In the genomic region with DNA sequence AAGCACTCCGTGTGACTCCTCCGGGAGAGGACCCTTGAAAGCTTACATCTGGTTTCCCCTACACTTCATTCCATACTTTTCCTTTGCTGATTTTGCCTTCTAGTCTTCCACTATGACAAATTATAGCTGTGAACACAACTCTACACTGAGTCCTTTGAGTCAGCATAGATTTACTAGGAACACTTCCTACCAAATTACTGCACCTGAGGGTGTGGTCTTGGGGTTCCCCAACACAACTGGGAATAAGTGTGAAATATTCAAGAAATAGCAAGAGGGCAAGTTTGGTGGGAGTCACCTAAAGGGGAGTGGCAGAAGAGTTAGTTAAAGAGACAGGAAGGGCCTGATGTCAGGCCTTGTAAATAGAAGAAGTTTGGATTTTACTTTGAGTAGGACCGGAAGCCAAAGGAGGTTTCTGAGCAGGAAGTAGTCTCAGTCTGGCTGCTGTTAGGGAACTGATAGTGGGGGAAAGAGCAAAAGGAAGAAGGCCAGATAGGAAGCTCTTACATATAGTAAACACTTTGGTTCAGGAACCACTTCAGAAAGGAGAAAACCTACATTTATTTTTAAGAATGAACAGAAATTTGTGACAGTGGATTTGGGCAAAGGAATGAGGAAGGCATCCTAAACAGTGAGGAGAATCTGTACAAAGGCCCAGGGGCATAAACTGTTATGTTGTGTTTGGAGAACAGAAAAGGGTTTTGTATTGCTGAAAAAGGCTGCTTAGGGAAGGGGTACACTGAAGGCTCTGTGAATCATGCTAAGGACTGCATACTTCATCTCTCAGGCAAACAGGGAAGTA, we compare ENCODE assay signal across 7 cellular contexts. TPM values are rescaled to one million over a fixed set of nuclear protein-coding genes. Genes with fewer than 3 reads are reported as not detected.
DNase-seq lines count a peak whose midpoint lies in the region; ATAC-seq and TF ChIP-seq lines count a peak whose summit lies in the region.

No MANE protein-coding gene starts in this region.

- peak; percentile 41 for DNase-seq in activated CD8-positive, alpha-beta T cell treated with anti-CD3 and anti-CD28 coated beads, Interleukin-2, amount 10 ng/mL, durations not matched to agents 7 days and 5 days
- DNase-seq in left lobe of liver (ENCODE audit: low spot score) (no peak), type B pancreatic cell (ENCODE audit: extremely low spot score, unreplicated experiment) (no peak), NCI-H510A treated with DMSO at 0.1 percent for 48 hours (lab: John Stamatoyannopoulos, UW) (no peak), NCI-H510A (lab: John Stamatoyannopoulos, UW) (no peak)

- no peaks in the 10 kb centered on the region for H3K9me3 Mint-ChIP-seq in activated CD8-positive, alpha-beta T cell treated with anti-CD3 and anti-CD28 coated beads, Interleukin-2, amount 10 ng/mL, durations not matched to agents 7 days and 5 days (ENCODE audit: insufficient read depth)
- H3K9me3 Mint-ChIP-seq in type B pancreatic cell = no peaks in the 10 kb centered on the region

- CTCF ChIA-PET in activated CD8-positive, alpha-beta T cell treated with anti-CD3 and anti-CD28 coated beads, Interleukin-2, amount 10 ng/mL, durations not matched to agents 7 days and 5 days (lab: Charles Lee) = interaction anchor here (0.6 to 1.4 kb wide), 3 partner anchors 9 to 250 kb away, joined by 3 to 7 read pairs (median 3); no protein-coding TSS in a partner anchor

- ATAC-seq in GM19397 (IDR thresholded peaks at IDR 0.05; ENCODE audit: unreplicated experiment) (peak; percentile 75), HG03135 (IDR thresholded peaks at IDR 0.05; ENCODE audit: unreplicated experiment) (peak; percentile 62), left lobe of liver (peak; percentile 18)
- ATAC-seq in activated CD8-positive, alpha-beta T cell treated with anti-CD3 and anti-CD28 coated beads, Interleukin-2, amount 10 ng/mL, durations not matched to agents 7 days and 5 days = peak; percentile 86

- peak overlapping the region; percentile 80 for H3K27ac Mint-ChIP-seq in activated CD8-positive, alpha-beta T cell treated with anti-CD3 and anti-CD28 coated beads, Interleukin-2, amount 10 ng/mL, durations not matched to agents 7 days and 5 days
- peak overlapping the region; percentile 27 for H3K27ac Mint-ChIP-seq in type B pancreatic cell

- peaks cover 29% of the 10 kb centered on the region for H3K4me1 Mint-ChIP-seq in activated CD8-positive, alpha-beta T cell treated with anti-CD3 and anti-CD28 coated beads, Interleukin-2, amount 10 ng/mL, durations not matched to agents 7 days and 5 days (ENCODE audit: low read depth)
- peaks cover 19% of the 10 kb centered on the region for H3K4me1 Mint-ChIP-seq in type B pancreatic cell (ENCODE audit: unreplicated experiment)

- H3K36me3 Mint-ChIP-seq in activated CD8-positive, alpha-beta T cell treated with anti-CD3 and anti-CD28 coated beads, Interleukin-2, amount 10 ng/mL, durations not matched to agents 7 days and 5 days (ENCODE audit: low read depth) = peaks cover 69% of the 10 kb centered on the region
- peaks cover 25% of the 10 kb centered on the region for H3K36me3 Mint-ChIP-seq in type B pancreatic cell

- peak overlapping the region; percentile 4 for H3K4me3 Mint-ChIP-seq in activated CD8-positive, alpha-beta T cell treated with anti-CD3 and anti-CD28 coated beads, Interleukin-2, amount 10 ng/mL, durations not matched to agents 7 days and 5 days
- no peak overlapping the region for H3K4me3 Mint-ChIP-seq in type B pancreatic cell

- H3K27me3 Mint-ChIP-seq in activated CD8-positive, alpha-beta T cell treated with anti-CD3 and anti-CD28 coated beads, Interleukin-2, amount 10 ng/mL, durations not matched to agents 7 days and 5 days (ENCODE audit: low read depth) = no peaks in the 10 kb centered on the region
- H3K27me3 Mint-ChIP-seq in type B pancreatic cell = no peaks in the 10 kb centered on the region

- POLR2A ChIA-PET in activated CD8-positive, alpha-beta T cell treated with anti-CD3 and anti-CD28 coated beads, Interleukin-2, amount 10 ng/mL, durations not matched to agents 7 days and 5 days (lab: Charles Lee) = interaction anchor here (0.7 to 1.6 kb wide), 2 partner anchors 12 to 13 kb away, joined by 3 to 4 read pairs; no protein-coding TSS in a partner anchor

- no peak for TF ChIP-seq CTCF in type B pancreatic cell (conservative IDR thresholded peaks at IDR 0.05)

RNA-seq across cellular contexts. Expression of gene SEL1L, which starts 14.3 kb away (rescaled TPM):
- 10 to 100 TPM; 48.9 to 51.3 TPM for total RNA-seq in activated CD8-positive, alpha-beta T cell treated with anti-CD3 and anti-CD28 coated beads, Interleukin-2, amount 10 ng/mL, durations not matched to agents 7 days and 5 days
- total RNA-seq in left lobe of liver (128 TPM), type B pancreatic cell (ENCODE audit: low replicate concordance) (58.3 and 59.0 TPM in 2 replicates)

Comparison
In these comparisons a context has a peak if more than half of its experiments do, and no peak if none do; other contexts are left out.
1. ATAC-seq: peak in every context shown above with its lines; median percentile 86 in activated CD8-positive, alpha-beta T cell treated with anti-CD3 and anti-CD28 coated beads, Interleukin-2, amount 10 ng/mL, durations not matched to agents 7 days and 5 days; 75 in GM19397; 62 in HG03135; 18 in left lobe of liver.